ENCODE assay signal across 11 cellular contexts in the genomic region with DNA sequence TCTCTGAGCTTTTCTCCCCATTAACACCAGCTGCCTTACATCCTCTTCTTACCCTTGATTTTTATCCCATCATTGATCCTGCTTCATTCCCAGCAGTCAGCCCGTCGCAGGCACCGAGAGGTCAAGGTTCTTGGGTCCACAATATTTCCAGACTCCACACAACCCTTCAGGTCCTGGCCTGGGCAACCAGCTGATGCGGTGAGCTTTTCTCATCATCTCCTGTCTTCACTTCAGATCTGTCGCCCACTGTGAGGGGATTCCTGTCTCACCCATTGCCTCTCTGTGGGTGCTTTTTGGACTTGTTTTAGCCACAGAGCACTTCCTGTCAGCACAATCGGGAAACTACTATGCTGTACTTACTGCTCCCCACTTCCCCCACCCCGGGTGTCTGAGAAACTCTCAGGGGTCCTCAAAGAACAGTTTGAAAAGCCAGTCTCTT. TPM values are rescaled to one million over a fixed set of nuclear protein-coding genes. Genes with fewer than 3 reads are reported as not detected.
A peak's percentile ranks its signal among the peaks of the same experiment; 100 is the strongest.
DNase-seq lines count a peak whose midpoint lies in the region; ATAC-seq and TF ChIP-seq lines count a peak whose summit lies in the region.
"Had no signal": no experiment of that assay in that cellular context is flagged by ENCODE, and none has a peak within 500 bp of the region (broad histone marks: within the 10 kb centered on the region; RNA-seq: fewer than 3 reads in every experiment).

No MANE protein-coding gene starts in this region.

- H3K9ac ChIP-seq in BLaER1, result peak overlapping the region; percentile 8; the same call in 1 of the 2 replicates

- H3K36me3 ChIP-seq in BLaER1, result no peaks in the 10 kb centered on the region

- H4K20me1 ChIP-seq in BLaER1, result no peaks in the 10 kb centered on the region

- H3K27me3 ChIP-seq in BLaER1, result no peaks in the 10 kb centered on the region; the same call in 1 of the 2 replicates

- ATAC-seq in GM18868 (IDR thresholded peaks at IDR 0.05; ENCODE audit: unreplicated experiment) (peak; percentile 70), HG03378 (IDR thresholded peaks at IDR 0.05; ENCODE audit: unreplicated experiment) (peak; percentile 45), SK-N-SH treated with all-trans-retinoic acid at 6 μM for 48 hours (no peak)
- peak; percentile 19 to 52 for ATAC-seq in activated naive CD4-positive, alpha-beta T cell treated with anti-CD3 and anti-CD28 coated beads, Interleukin-2, amount 50 U/mL, for 72 hours
- ATAC-seq: esophagus mucosa had no signal

- H3K27ac Mint-ChIP-seq in activated naive CD4-positive, alpha-beta T cell treated with anti-CD3 and anti-CD28 coated beads, Interleukin-2, amount 50 U/mL, for 72 hours, result peak overlapping the region; percentile 68 to 95
- H3K27ac Mint-ChIP-seq in type B pancreatic cell, result no peak overlapping the region

- no peaks in the 10 kb centered on the region for H3K9me3 ChIP-seq in BLaER1

- no peak overlapping the region for H3K4me3 ChIP-seq in BLaER1

- peaks cover 30% of the 10 kb centered on the region for H3K4me1 Mint-ChIP-seq in type B pancreatic cell (ENCODE audit: unreplicated experiment)

- H3K4me2 ChIP-seq in BLaER1, result peak overlapping the region; percentile 75

- no peak for TF ChIP-seq CTCF in type B pancreatic cell (conservative IDR thresholded peaks at IDR 0.05)

- no peak overlapping the region for H3K27ac ChIP-seq in BLaER1

- H3K27me3 Mint-ChIP-seq in type B pancreatic cell, result peaks cover 3% of the 10 kb centered on the region

- peaks cover 57% of the 10 kb centered on the region for H3K4me1 ChIP-seq in BLaER1

- H3K36me3 Mint-ChIP-seq in activated naive CD4-positive, alpha-beta T cell treated with anti-CD3 and anti-CD28 coated beads, Interleukin-2, amount 50 U/mL, for 72 hours, result peaks cover 14 to 19% of the 10 kb centered on the region in 2 donors
- no peaks in the 10 kb centered on the region for H3K36me3 Mint-ChIP-seq in type B pancreatic cell

- peak in 1 of 2 donors; percentile 33 for DNase-seq in activated naive CD4-positive, alpha-beta T cell treated with anti-CD3 and anti-CD28 coated beads, Interleukin-2, amount 50 U/mL, for 72 hours (ENCODE audit: low spot score in 2 of 2)
- DNase-seq in DMS153 treated with DMSO at 0.1 percent for 48 hours (lab: John Stamatoyannopoulos, UW; ENCODE audit: unreplicated experiment), result no peak
- DNase-seq in type B pancreatic cell (ENCODE audit: extremely low spot score, unreplicated experiment), result no peak
- DNase-seq in HT-29 (ENCODE audit: low spot score), result no peak
- DNase-seq: C1 segment of cervical spinal cord, NCI-H2171 treated with DMSO at 0.1 percent for 48 hours had no signal

- H3K9me3 Mint-ChIP-seq in activated naive CD4-positive, alpha-beta T cell treated with anti-CD3 and anti-CD28 coated beads, Interleukin-2, amount 50 U/mL, for 72 hours, result peaks cover 0 to 8% of the 10 kb centered on the region in 2 donors
- no peaks in the 10 kb centered on the region for H3K9me3 Mint-ChIP-seq in type B pancreatic cell

- no peak overlapping the region for H3K4me3 Mint-ChIP-seq in type B pancreatic cell

TF ChIP-seq in SK-N-SH treated with all-trans-retinoic acid at 6 μM for 48 hours, 23 proteins besides CTCF, POLR2A, EP300 and RAD21:
- TF ChIP-seq BACH2 (CRISPR knock-in tag; IDR thresholded peaks at IDR 0.05; ENCODE audit: borderline replicate concordance) (no peak), TOX (CRISPR knock-in tag; IDR thresholded peaks at IDR 0.05; ENCODE audit: borderline replicate concordance) (no peak), ZNF565 (CRISPR knock-in tag; conservative IDR thresholded peaks at IDR 0.05; ENCODE audit: low read depth) (no peak), CSDC2 (CRISPR knock-in tag; IDR thresholded peaks at IDR 0.05) (no peak)
- TF ChIP-seq, protein P1, sequence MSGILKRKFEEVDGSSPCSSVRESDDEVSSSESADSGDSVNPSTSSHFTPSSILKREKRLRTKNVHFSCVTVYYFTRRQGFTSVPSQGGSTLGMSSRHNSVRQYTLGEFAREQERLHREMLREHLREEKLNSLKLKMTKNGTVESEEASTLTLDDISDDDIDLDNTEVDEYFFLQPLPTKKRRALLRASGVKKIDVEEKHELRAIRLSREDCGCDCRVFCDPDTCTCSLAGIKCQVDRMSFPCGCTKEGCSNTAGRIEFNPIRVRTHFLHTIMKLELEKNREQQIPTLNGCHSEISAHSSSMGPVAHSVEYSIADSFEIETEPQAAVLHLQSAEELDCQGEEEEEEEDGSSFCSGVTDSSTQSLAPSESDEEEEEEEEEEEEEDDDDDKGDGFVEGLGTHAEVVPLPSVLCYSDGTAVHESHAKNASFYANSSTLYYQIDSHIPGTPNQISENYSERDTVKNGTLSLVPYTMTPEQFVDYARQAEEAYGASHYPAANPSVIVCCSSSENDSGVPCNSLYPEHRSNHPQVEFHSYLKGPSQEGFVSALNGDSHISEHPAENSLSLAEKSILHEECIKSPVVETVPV (CRISPR knock-in tag; IDR thresholded peaks at IDR 0.05), result no peak

RNA-seq across cellular contexts. Expression of a gene that starts 8.4 kb away (rescaled TPM):
- 10 to 100 TPM; 20.8 to 30.6 TPM for total RNA-seq in activated naive CD4-positive, alpha-beta T cell treated with anti-CD3 and anti-CD28 coated beads, Interleukin-2, amount 50 U/mL, for 72 hours
- not detected in 2 replicates for total RNA-seq in type B pancreatic cell (ENCODE audit: low replicate concordance)
- total RNA-seq in HT-29 (2014; rRNA removed; shearing (Covaris generic)), result not detected in 2 replicates

RNA-seq across cellular contexts. Expression of a gene that starts 33.6 kb away (rescaled TPM):
- 10 to 100 TPM; 33.3 to 54.2 TPM for total RNA-seq in activated naive CD4-positive, alpha-beta T cell treated with anti-CD3 and anti-CD28 coated beads, Interleukin-2, amount 50 U/mL, for 72 hours
- total RNA-seq in type B pancreatic cell (ENCODE audit: low replicate concordance), result 1.6 and 1.7 TPM in 2 replicates
- total RNA-seq in HT-29 (2014; rRNA removed; shearing (Covaris generic)), result 0.05 and 0.08 TPM in 2 replicates

RNA-seq across cellular contexts. Expression of a gene that starts 34.2 kb away (rescaled TPM):
- total RNA-seq in activated naive CD4-positive, alpha-beta T cell treated with anti-CD3 and anti-CD28 coated beads, Interleukin-2, amount 50 U/mL, for 72 hours, result 10 to 100 TPM in 1 of 2 donors, 1 to 10 TPM in 1; 7.0 to 18.9 TPM
- 20.6 and 53.3 TPM in 2 replicates for total RNA-seq in type B pancreatic cell (ENCODE audit: low replicate concordance)
- total RNA-seq in HT-29 (2014; rRNA removed; shearing (Covaris generic)), result 1.7 and 4.2 TPM in 2 replicates

RNA-seq across cellular contexts. Expression of a gene that starts 42.9 kb away (rescaled TPM):
- total RNA-seq in activated naive CD4-positive, alpha-beta T cell treated with anti-CD3 and anti-CD28 coated beads, Interleukin-2, amount 50 U/mL, for 72 hours, result 10 to 100 TPM in 1 of 2 donors, 1 to 10 TPM in 1; 7.7 to 12.5 TPM
- 7.2 and 7.4 TPM in 2 replicates for total RNA-seq in type B pancreatic cell (ENCODE audit: low replicate concordance)
- total RNA-seq in HT-29 (2014; rRNA removed; shearing (Covaris generic)), result not detected in 2 replicates

RNA-seq across cellular contexts. Expression of a gene that starts 52.8 kb away (rescaled TPM):
- total RNA-seq in activated naive CD4-positive, alpha-beta T cell treated with anti-CD3 and anti-CD28 coated beads, Interleukin-2, amount 50 U/mL, for 72 hours, result 10 to 100 TPM; 17.1 to 32.8 TPM
- 21.3 and 35.2 TPM in 2 replicates for total RNA-seq in type B pancreatic cell (ENCODE audit: low replicate concordance)
- total RNA-seq in HT-29 (2014; rRNA removed; shearing (Covaris generic)), result 22.5 and 27.8 TPM in 2 replicates

Comparison
In these comparisons a context has a peak if more than half of its experiments do, and no peak if none do; other contexts are left out.
1. RNA of a gene that starts 8.4 kb away (total RNA-seq): 20.8 to 30.6 TPM in activated naive CD4-positive, alpha-beta T cell treated with anti-CD3 and anti-CD28 coated beads, Interleukin-2, amount 50 U/mL, for 72 hours; not detected in type B pancreatic cell and not detected in HT-29; every median in the first group is over 10 times any median in the second.
2. RNA of a gene that starts 33.6 kb away (total RNA-seq): 33.3 to 54.2 TPM in activated naive CD4-positive, alpha-beta T cell treated with anti-CD3 and anti-CD28 coated beads, Interleukin-2, amount 50 U/mL, for 72 hours; 1.6 to 1.7 TPM in type B pancreatic cell and 0.05 to 0.08 TPM in HT-29; every median in the first group is over 10 times any median in the second.